Comparison of ENCODE assay signal across 10 cellular contexts in the genomic region with DNA sequence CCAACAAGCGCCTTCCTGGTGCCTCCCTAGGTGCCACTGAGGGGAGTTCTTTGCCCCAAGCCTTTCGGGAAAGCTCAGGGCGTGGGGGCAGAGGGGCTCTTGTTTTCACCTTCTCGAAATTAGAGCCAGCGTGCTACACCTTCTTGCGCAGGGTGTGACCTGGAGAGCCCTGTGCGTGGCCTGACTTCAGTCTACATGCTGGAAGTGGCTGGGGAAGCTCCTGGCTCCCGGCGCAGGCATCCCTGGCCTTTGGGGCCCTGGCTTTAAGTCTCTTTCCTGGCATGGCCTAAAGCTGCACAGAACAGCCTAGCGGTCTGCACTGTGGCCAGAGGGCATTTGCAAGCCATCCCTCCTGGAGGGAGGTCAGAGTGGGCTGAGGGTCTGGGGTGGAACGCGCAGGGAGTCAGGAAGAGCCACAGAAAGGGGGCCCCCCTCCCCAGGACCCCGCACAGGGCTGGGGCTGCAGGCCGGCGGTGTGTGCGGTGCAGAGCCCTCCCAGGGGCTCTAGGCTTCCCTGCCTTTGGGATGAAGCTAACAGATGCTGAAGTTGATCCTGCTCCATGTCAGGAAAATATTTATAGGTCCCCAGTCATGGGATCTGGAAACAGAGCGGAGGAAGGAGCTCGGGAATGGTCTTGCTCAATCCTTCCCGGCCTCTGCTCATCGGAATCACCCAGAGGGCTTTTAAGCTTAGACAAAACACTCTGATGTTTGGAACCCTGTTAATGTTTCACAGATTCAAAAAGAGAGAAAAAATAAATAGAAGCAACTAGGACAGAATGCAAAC. TPM values are rescaled to one million over a fixed set of nuclear protein-coding genes. Genes with fewer than 3 reads are reported as not detected.
DNase-seq lines count a peak whose midpoint lies in the region; ATAC-seq and TF ChIP-seq lines count a peak whose summit lies in the region.
"Had no signal": no experiment of that assay in that cellular context is flagged by ENCODE, and none has a peak within 500 bp of the region (broad histone marks: within the 10 kb centered on the region; RNA-seq: fewer than 3 reads in every experiment).

No MANE protein-coding gene starts in this region.

- H3K14ac ChIP-seq in neuronal stem cell (ENCODE audit: low read length): peak overlapping the region; percentile 97

- peaks cover 0 to 7% of the 10 kb centered on the region in 2 donors for H3K4me1 ChIP-seq in neuronal stem cell (ENCODE audit: control insufficient read depth in 2 of 2, insufficient read depth in 1 of 2, low read depth in 1 of 2, low read length in 2 of 2)

- peaks cover 25 to 77% (median 54%) of the 10 kb centered on the region in 3 experiments for H3K27me3 ChIP-seq in neuronal stem cell (ENCODE audit: control insufficient read depth in 3 of 3, insufficient read depth in 3 of 3, low read depth in 1 of 3, low read length in 3 of 3)

- H2BK12ac ChIP-seq in neuronal stem cell (ENCODE audit: low read length): no peak overlapping the region

- ATAC-seq in HG03196 (IDR thresholded peaks at IDR 0.05; ENCODE audit: unreplicated experiment): no peak
- no peak for ATAC-seq in GM18861 (IDR thresholded peaks at IDR 0.05; ENCODE audit: unreplicated experiment)

- peaks cover 5 to 10% of the 10 kb centered on the region in 2 donors for H3K9me3 ChIP-seq in neuronal stem cell (replicated peaks in 1 of 2; ENCODE audit: control insufficient read depth in 2 of 2, insufficient read depth in 1 of 2, low read depth in 1 of 2, low read length in 2 of 2)

- no peak overlapping the region for H4K8ac ChIP-seq in neuronal stem cell (ENCODE audit: low read depth, low read length)

- no peak overlapping the region for H3K23ac ChIP-seq in neuronal stem cell (ENCODE audit: low read depth, low read length, poor library complexity)

- no CpG with 5 or more reads among the region's 20 CpGs for WGBS in neuronal stem cell (ENCODE audit: extremely low coverage in 2 of 2, insufficient read length in 2 of 2, insufficient replicate concordance in 1 of 2), 2 donors

- DNase-seq in AG10803 (ENCODE audit: low read depth): peak; percentile 76
- no peak for DNase-seq in LNCaP clone FGC (ENCODE audit: low read depth)
- DNase-seq in foreskin fibroblast: peak; percentile 84 to 93
- DNase-seq in neuronal stem cell (ENCODE audit: low spot score): no peak
- no peak for DNase-seq in stimulated activated CD4-positive, alpha-beta T cell treated with anti-CD3 and anti-CD28 coated beads, Interleukin-15, amount 100 ng/mL, for 24 hours
- no peak for DNase-seq in hypothalamus (lab: John Stamatoyannopoulos, UW)
- DNase-seq: DMS79 treated with DMSO at 0.1 percent for 48 hours, small intestine had no signal

- H3K4me3 ChIP-seq in AG10803 (ENCODE audit: low read length): peak overlapping the region; percentile 9; the same call in 1 of the 2 replicates
- peak overlapping the region; percentile 57 for H3K4me3 ChIP-seq in LNCaP clone FGC (ENCODE audit: low read depth, low read length)
- peak overlapping the region; percentile 11 to 42 for H3K4me3 ChIP-seq in foreskin fibroblast (ENCODE audit: low read depth in 1 of 2, low read length in 2 of 2)
- H3K4me3 ChIP-seq in neuronal stem cell (ENCODE audit: low read length in 2 of 2): peak overlapping the region in 1 of 2 donors; percentile 23

- no peak overlapping the region for H3K4ac ChIP-seq in neuronal stem cell (ENCODE audit: low read length)

- H2AFZ ChIP-seq in neuronal stem cell (ENCODE audit: low read length): peak overlapping the region; percentile 64

- no peak for TF ChIP-seq CTCF in AG10803 (conservative IDR thresholded peaks at IDR 0.05; ENCODE audit: low read length)
- no peak for TF ChIP-seq CTCF in LNCaP clone FGC (IDR thresholded peaks at IDR 0.05; ENCODE audit: control insufficient read depth, extremely low read depth, insufficient read depth)
- no peak for TF ChIP-seq CTCF in foreskin fibroblast (IDR thresholded peaks at IDR 0.05; ENCODE audit: low read depth, low read length)

- H2BK15ac ChIP-seq in neuronal stem cell (ENCODE audit: low read length): peak overlapping the region; percentile 38

- H2BK120ac ChIP-seq in neuronal stem cell (ENCODE audit: low read depth, low read length): peak overlapping the region; percentile 47

- H4K91ac ChIP-seq in neuronal stem cell (ENCODE audit: low read depth, low read length, poor library complexity): peak overlapping the region; percentile 9

- H2AK5ac ChIP-seq in neuronal stem cell (ENCODE audit: low read depth, low read length): peak overlapping the region; percentile 96

- no peak overlapping the region for H3K27ac ChIP-seq in neuronal stem cell (replicated peaks; ENCODE audit: low read length)

- peak overlapping the region; percentile 2 for H3K4me2 ChIP-seq in neuronal stem cell (ENCODE audit: insufficient read depth, low read length, poor library complexity, severe bottlenecking)

- no peaks in the 10 kb centered on the region for H3K36me3 ChIP-seq in neuronal stem cell (replicated peaks in 1 of 2; ENCODE audit: control insufficient read depth in 2 of 2, insufficient read depth in 2 of 2, low read length in 2 of 2)

- no peak overlapping the region for H3K9ac ChIP-seq in neuronal stem cell (ENCODE audit: low read depth, low read length, poor library complexity)

- peak overlapping the region; percentile 91 for H3K18ac ChIP-seq in neuronal stem cell (ENCODE audit: low read length)

- H3K79me1 ChIP-seq in neuronal stem cell (ENCODE audit: low read depth, low read length): peaks cover 5% of the 10 kb centered on the region

- no peak overlapping the region for H2BK5ac ChIP-seq in neuronal stem cell (ENCODE audit: low read length)

RNA-seq across cellular contexts. Expression of a gene that starts 0.8 kb away (rescaled TPM):
- 5.9 TPM for polyA plus RNA-seq in neuronal stem cell (2013, experiment 1 of 2)
- polyA plus RNA-seq in neuronal stem cell (2013, experiment 2 of 2): 5.8 TPM

RNA-seq across cellular contexts. Expression of a gene that starts 59.8 kb away (rescaled TPM):
- polyA plus RNA-seq in neuronal stem cell (2013, experiment 1 of 2): 5.1 TPM
- 5.5 TPM for polyA plus RNA-seq in neuronal stem cell (2013, experiment 2 of 2)

Comparison
In these comparisons a context has a peak if more than half of its experiments do, and no peak if none do; other contexts are left out.
1. DNase-seq: peak in AG10803 (single experiment) and foreskin fibroblast (2 of 2); none in LNCaP clone FGC (single experiment), neuronal stem cell (single experiment), stimulated activated CD4-positive, alpha-beta T cell treated with anti-CD3 and anti-CD28 coated beads, Interleukin-15, amount 100 ng/mL, for 24 hours (single experiment) and hypothalamus (0 of 51).